In genomic region chr3:56932858-56933257, GRCh38 we compare ENCODE assay signal across 4 cellular contexts.
"Had no signal": no experiment of that assay in that cellular context is flagged by ENCODE, and none has a peak within 500 bp of the region (broad histone marks: within the 10 kb centered on the region; RNA-seq: fewer than 3 reads in every experiment).

No MANE protein-coding gene starts in this region.

- H3K4me2 ChIP-seq: GM23338 had no signal

- H3K4me3 ChIP-seq: GM23338 had no signal

- ATAC-seq: GM23338 had no signal

- DNase-seq: H9, HCEC 1CT, IMR-90 had no signal

- H2AFZ ChIP-seq: GM23338 had no signal
